In the genomic region with DNA sequence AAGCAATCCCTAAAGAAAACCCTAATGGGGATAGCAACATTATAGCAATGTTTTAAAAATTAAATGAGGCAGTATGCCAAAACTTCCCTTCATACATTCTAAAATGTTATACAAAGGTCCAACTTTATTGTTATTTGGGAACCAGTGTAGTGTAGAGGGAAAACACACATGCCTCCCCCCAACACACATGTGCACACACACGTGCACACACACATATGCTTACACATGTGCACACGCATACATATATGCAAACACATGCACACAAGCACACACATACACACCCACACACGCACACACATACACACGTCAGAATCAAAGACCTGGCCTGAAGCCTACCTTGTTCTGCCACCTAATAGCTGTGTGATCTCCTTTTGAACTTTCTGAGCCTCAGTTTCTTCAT, we compare ENCODE assay signal across 21 cellular contexts.
"Had no signal": no experiment of that assay in that cellular context is flagged by ENCODE, and none has a peak within 500 bp of the region (broad histone marks: within the 10 kb centered on the region; RNA-seq: fewer than 3 reads in every experiment).

No MANE protein-coding gene starts in this region.

- FAIRE-seq: colon, endothelial cell of umbilical vein, islet of Langerhans, keratinocyte had no signal

- DNase-seq: dermis blood vessel endothelial cell; dorsolateral prefrontal cortex; effector CD4-positive, alpha-beta T cell; effector memory CD4-positive, alpha-beta T cell; esophagus squamous epithelium; foreskin fibroblast; foreskin melanocyte; gastrocnemius medialis; glutamatergic neuron; heart right ventricle; hippocampal formation; left cardiac atrium; left lung; lower lobe of right lung; mesenchymal stem cell; mucosa of descending colon had no signal

- H3K27me3 ChIP-seq: esophagus squamous epithelium, gastrocnemius medialis had no signal

- H3K4me1 ChIP-seq: esophagus squamous epithelium, gastrocnemius medialis, left lung, lower lobe of right lung had no signal

- H3K27ac ChIP-seq: coronary artery, dorsolateral prefrontal cortex, esophagus squamous epithelium, gastrocnemius medialis, heart right ventricle, left lung, lower lobe of right lung had no signal

- H3K9me3 ChIP-seq: esophagus squamous epithelium, gastrocnemius medialis, heart right ventricle, left lung, lower lobe of right lung, mucosa of descending colon had no signal

- H3K4me3 ChIP-seq: coronary artery, dorsolateral prefrontal cortex, esophagus squamous epithelium, gastrocnemius medialis, heart right ventricle, left lung, lower lobe of right lung, mucosa of descending colon had no signal

- H3K36me3 ChIP-seq: esophagus squamous epithelium, gastrocnemius medialis, heart right ventricle, left lung, lower lobe of right lung had no signal
